In genomic region chr20:41074441-41074840, GRCh38 we compare ENCODE assay signal across 17 cellular contexts.
"Had no signal": no experiment of that assay in that cellular context is flagged by ENCODE, and none has a peak within 500 bp of the region (broad histone marks: within the 10 kb centered on the region; RNA-seq: fewer than 3 reads in every experiment).

No MANE protein-coding gene starts in this region.

- H3K27ac ChIP-seq: gastroesophageal sphincter, neutrophil, parathyroid adenoma, tibial artery had no signal

- H3K9me3 ChIP-seq: gastroesophageal sphincter, mucosa of descending colon, neutrophil, tibial artery had no signal

- H3K4me3 Mint-ChIP-seq: activated CD8-positive, alpha-beta memory T cell treated with anti-CD3 and anti-CD28 coated beads, Interleukin-2, amount 10 ng/mL, durations not matched to agents 7 days and 5 days; effector memory CD8-positive, alpha-beta T cell; stimulated activated naive B cell treated with anti-CD40 and anti-IgM and Interleukin-4, amounts not matched to agents 10 μg/mL and 1 μg/mL and 100 μg/mL, for 72 hours had no signal

- H3K9me3 Mint-ChIP-seq: effector memory CD8-positive, alpha-beta T cell; naive thymus-derived CD8-positive, alpha-beta T cell; stimulated activated naive B cell treated with anti-CD40 and anti-IgM and Interleukin-4, amounts not matched to agents 10 μg/mL and 1 μg/mL and 100 μg/mL, for 72 hours had no signal

- H3K4me3 ChIP-seq: gastroesophageal sphincter, lung, mucosa of descending colon, tibial artery had no signal

- H3K36me3 ChIP-seq: tibial artery had no signal

- DNase-seq: activated CD4-positive, alpha-beta T cell treated with anti-CD3 and anti-CD28 coated beads, Interleukin-2, amount 50 U/mL, for 4 hours; activated CD8-positive, alpha-beta memory T cell treated with anti-CD3 and anti-CD28 coated beads, Interleukin-2, amount 10 ng/mL, durations not matched to agents 7 days and 5 days; activated T-cell treated with anti-CD3 and anti-CD28 coated beads, Interleukin-2, amount 50 U/mL, for 48 hours; dermis blood vessel endothelial cell; effector memory CD8-positive, alpha-beta T cell; mucosa of descending colon; naive thymus-derived CD8-positive, alpha-beta T cell; stimulated activated CD4-positive, alpha-beta T cell treated with anti-CD3 and anti-CD28 coated beads, Interleukin-12 subunit alpha, Interleukin-12 subunit beta, amount 100 ng/mL, for 4 hours; stimulated activated CD4-positive, alpha-beta T cell treated with anti-CD3 and anti-CD28 coated beads, Interleukin-2, amount 100 ng/mL, for 48 hours; stimulated activated naive B cell treated with anti-CD40 and anti-IgM and Interleukin-4, amounts not matched to agents 10 μg/mL and 1 μg/mL and 100 μg/mL, for 72 hours; T-helper 9 cell; tibial artery had no signal

- H3K27ac Mint-ChIP-seq: activated CD8-positive, alpha-beta memory T cell treated with anti-CD3 and anti-CD28 coated beads, Interleukin-2, amount 10 ng/mL, durations not matched to agents 7 days and 5 days; stimulated activated naive B cell treated with anti-CD40 and anti-IgM and Interleukin-4, amounts not matched to agents 10 μg/mL and 1 μg/mL and 100 μg/mL, for 72 hours had no signal

- H2AFZ ChIP-seq: parathyroid adenoma had no signal

- ATAC-seq: activated CD4-positive, CD25-positive, alpha-beta regulatory T cell treated with anti-CD3 and anti-CD28 coated beads, Interleukin-2, amount 50 U/mL, for 24 hours; activated CD8-positive, alpha-beta memory T cell treated with anti-CD3 and anti-CD28 coated beads, Interleukin-2, amount 10 ng/mL, durations not matched to agents 7 days and 5 days; effector memory CD8-positive, alpha-beta T cell; gastroesophageal sphincter; mucosa of descending colon; naive thymus-derived CD8-positive, alpha-beta T cell; stimulated activated naive B cell treated with anti-CD40 and anti-IgM and Interleukin-4, amounts not matched to agents 10 μg/mL and 1 μg/mL and 100 μg/mL, for 72 hours had no signal

- H3K27me3 Mint-ChIP-seq: activated CD8-positive, alpha-beta memory T cell treated with anti-CD3 and anti-CD28 coated beads, Interleukin-2, amount 10 ng/mL, durations not matched to agents 7 days and 5 days; effector memory CD8-positive, alpha-beta T cell; naive thymus-derived CD8-positive, alpha-beta T cell; stimulated activated naive B cell treated with anti-CD40 and anti-IgM and Interleukin-4, amounts not matched to agents 10 μg/mL and 1 μg/mL and 100 μg/mL, for 72 hours had no signal
